In the genomic region with DNA sequence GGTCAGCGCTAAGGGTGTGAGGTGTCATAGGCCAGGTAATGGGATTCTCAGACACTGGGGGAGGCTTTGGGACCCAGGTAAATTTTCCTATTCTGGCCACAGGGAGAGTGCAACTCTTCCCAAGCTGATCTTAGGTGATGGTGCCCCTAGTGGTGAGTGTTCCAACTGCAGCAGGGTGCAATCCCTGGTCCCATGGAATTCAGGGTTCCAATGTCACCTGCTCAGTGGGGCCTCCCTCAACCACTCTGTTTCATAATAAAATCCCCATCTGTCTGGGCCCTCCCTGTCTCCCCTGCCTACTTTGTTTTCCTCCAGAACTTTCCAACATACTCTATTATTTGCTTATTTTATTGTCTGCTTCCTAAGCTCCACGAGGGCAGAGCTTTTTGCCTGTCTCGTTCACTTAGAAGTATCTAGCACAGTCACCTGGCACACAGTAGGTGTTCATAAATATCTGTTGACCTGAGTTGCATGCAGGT, we compare ENCODE assay signal across 8 cellular contexts. TPM values are rescaled to one million over a fixed set of nuclear protein-coding genes. Genes with fewer than 3 reads are reported as not detected.
A peak's percentile ranks its signal among the peaks of the same experiment; 100 is the strongest.
DNase-seq lines count a peak whose midpoint lies in the region; ATAC-seq, FAIRE-seq and TF ChIP-seq lines count a peak whose summit lies in the region.

No MANE protein-coding gene starts in this region.

- H3K4me1 Mint-ChIP-seq in activated naive CD4-positive, alpha-beta T cell treated with anti-CD3 and anti-CD28 coated beads for 36 hours (ENCODE audit: low read depth): peaks cover 12% of the 10 kb centered on the region

- peak in 1 of 2 donors; percentile 22 for ATAC-seq in right cardiac atrium
- no peak for ATAC-seq in HG02763 (IDR thresholded peaks at IDR 0.05; ENCODE audit: unreplicated experiment)
- ATAC-seq in HG02981 (IDR thresholded peaks at IDR 0.05; ENCODE audit: unreplicated experiment): no peak

- H3K4me3 ChIP-seq in right cardiac atrium (ENCODE audit: low read length) (no peak overlapping the region), small intestine (ENCODE audit: low read depth in 1 of 2, low read length in 2 of 2) (no peak overlapping the region)

- H3K4me3 Mint-ChIP-seq in activated naive CD4-positive, alpha-beta T cell treated with anti-CD3 and anti-CD28 coated beads for 36 hours: no peak overlapping the region

- intact Hi-C loops in activated naive CD4-positive, alpha-beta T cell treated with anti-CD3 and anti-CD28 coated beads for 36 hours (cut with micrococcal nuclease): loop anchor here (2.0 kb wide), 1 partner anchor 34 kb away; no protein-coding TSS in a partner anchor
- intact Hi-C loops in right cardiac atrium (cut with DNase I): no loop called here

- H3K36me3 Mint-ChIP-seq in activated naive CD4-positive, alpha-beta T cell treated with anti-CD3 and anti-CD28 coated beads for 36 hours (ENCODE audit: low read depth): no peaks in the 10 kb centered on the region

- H3K9me3 Mint-ChIP-seq in activated naive CD4-positive, alpha-beta T cell treated with anti-CD3 and anti-CD28 coated beads for 36 hours: no peaks in the 10 kb centered on the region

- H3K9me3 ChIP-seq in right cardiac atrium (ENCODE audit: control insufficient read depth, low read length) (no peaks in the 10 kb centered on the region), small intestine (ENCODE audit: control insufficient read depth, low read depth) (no peaks in the 10 kb centered on the region)

- no peaks in the 10 kb centered on the region for H3K36me3 ChIP-seq in small intestine (ENCODE audit: control insufficient read depth in 2 of 2, insufficient read depth in 2 of 2, low read length in 2 of 2)

- H3K27me3 ChIP-seq in right cardiac atrium (ENCODE audit: control insufficient read depth, insufficient read depth) (no peaks in the 10 kb centered on the region), small intestine (ENCODE audit: control insufficient read depth in 2 of 2, insufficient read depth in 2 of 2, low read length in 2 of 2) (no peaks in the 10 kb centered on the region)

- CTCF ChIA-PET in GM10248 (lab: Yijun Ruan, JAX): interaction anchor here (0.6 to 3.4 kb wide), 18 partner anchors 10 to 567 kb away, joined by 3 to 26 read pairs (median 3); no protein-coding TSS in a partner anchor
- CTCF ChIA-PET in activated naive CD4-positive, alpha-beta T cell treated with anti-CD3 and anti-CD28 coated beads for 36 hours (lab: Charles Lee): interaction anchor here (0.6 to 3.4 kb wide), 25 partner anchors 8 to 599 kb away, joined by 3 to 24 read pairs (median 4); no protein-coding TSS in a partner anchor

- H3K27me3 Mint-ChIP-seq in activated naive CD4-positive, alpha-beta T cell treated with anti-CD3 and anti-CD28 coated beads for 36 hours (ENCODE audit: low read depth): no peaks in the 10 kb centered on the region

- DNase-seq in A172 (ENCODE audit: low spot score): peak; percentile 5
- peak; percentile 65 for DNase-seq in GM10248 (ENCODE audit: extremely low spot score)
- peak; percentile 37 for DNase-seq in RKO (ENCODE audit: low spot score)
- DNase-seq in activated naive CD4-positive, alpha-beta T cell treated with anti-CD3 and anti-CD28 coated beads for 36 hours: peak; percentile 76
- peak; percentile 48 to 76 (median 68) for DNase-seq in right cardiac atrium
- DNase-seq in small intestine: peak; percentile 62

- TF ChIP-seq CTCF in GM10248 (IDR thresholded peaks at IDR 0.05; ENCODE audit: control extremely low read depth, extremely low read depth, low read depth, missing control alignments): peak; percentile 81

- 63% methylated on average over 3 of the region's 3 CpGs for WGBS in right cardiac atrium
- 64 to 67% (median 66%) methylated on average over 3 of the region's 3 CpGs for WGBS in small intestine, 3 donors

- POLR2A ChIA-PET in GM10248 (lab: Yijun Ruan, JAX): no interaction called here

- FAIRE-seq in small intestine (lab: Jason Lieb, UNC): no peak

- no peak overlapping the region for H3K27ac Mint-ChIP-seq in activated naive CD4-positive, alpha-beta T cell treated with anti-CD3 and anti-CD28 coated beads for 36 hours

- no peak overlapping the region for H3K27ac ChIP-seq in right cardiac atrium (ENCODE audit: low read length)
- H3K27ac ChIP-seq in small intestine (ENCODE audit: low read depth in 1 of 2, low read length in 1 of 2): no peak overlapping the region

- peaks cover 3% of the 10 kb centered on the region for H3K4me1 ChIP-seq in right cardiac atrium (ENCODE audit: control insufficient read depth, insufficient read depth, low read length)
- no peaks in the 10 kb centered on the region for H3K4me1 ChIP-seq in small intestine (ENCODE audit: control insufficient read depth in 2 of 2, insufficient read depth in 1 of 2, low read depth in 1 of 2, low read length in 1 of 2)

RNA-seq across cellular contexts. Expression of gene SGSM1, which starts 2.9 kb away (rescaled TPM):
- not detected in 2 replicates for total RNA-seq in A172 (2014; rRNA removed; shearing (Covaris generic))
- under 1 TPM; 0.12 to 0.17 TPM for total RNA-seq in activated naive CD4-positive, alpha-beta T cell treated with anti-CD3 and anti-CD28 coated beads for 36 hours
- total RNA-seq in right cardiac atrium: 10 to 100 TPM; 16.0 to 47.5 (median 36.7) TPM
- polyA plus RNA-seq in right cardiac atrium (15.0 TPM), small intestine (1 to 10 TPM in 1 of 3 donors, under 1 TPM in 1, not detected in 1; 0.27 to 2.2 TPM)

RNA-seq across cellular contexts. Expression of gene PIWIL3, which starts 28.6 kb away (rescaled TPM):
- not detected in 2 replicates for total RNA-seq in A172 (2014; rRNA removed; shearing (Covaris generic))
- total RNA-seq in activated naive CD4-positive, alpha-beta T cell treated with anti-CD3 and anti-CD28 coated beads for 36 hours: not detected
- not detected for total RNA-seq in right cardiac atrium
- polyA plus RNA-seq in right cardiac atrium (not detected), small intestine (not detected)

Comparison
In these comparisons a context has a peak if more than half of its experiments do, and no peak if none do; other contexts are left out.
1. DNase-seq: peak in every context shown above with its lines; median percentile 76 in activated naive CD4-positive, alpha-beta T cell treated with anti-CD3 and anti-CD28 coated beads for 36 hours; 68 in right cardiac atrium; 65 in GM10248; 62 in small intestine; 37 in RKO; 5 in A172.
2. RNA of gene SGSM1, which starts 2.9 kb away (total RNA-seq): 16.0 to 47.5 TPM in right cardiac atrium; 0.12 to 0.17 TPM in activated naive CD4-positive, alpha-beta T cell treated with anti-CD3 and anti-CD28 coated beads for 36 hours and not detected in A172; every median in the first group is over 10 times any median in the second.